In genomic region chr5:175752826-175753535, GRCh38 we compare ENCODE assay signal across 20 cellular contexts.
DNase-seq lines count a peak whose midpoint lies in the region; ATAC-seq and TF ChIP-seq lines count a peak whose summit lies in the region.
"Had no signal": no experiment of that assay in that cellular context is flagged by ENCODE, and none has a peak within 500 bp of the region (broad histone marks: within the 10 kb centered on the region; RNA-seq: fewer than 3 reads in every experiment).

No MANE protein-coding gene starts in this region.

- CTCF ChIA-PET in GM10248 (lab: Yijun Ruan, JAX) = interaction anchor here (1.1 kb wide), 1 partner anchor 24 kb away, joined by 4 read pairs; no protein-coding TSS in a partner anchor

- POLR2A ChIA-PET in GM10248 (lab: Yijun Ruan, JAX) = no interaction called here

- no peak overlapping the region for H3K27ac ChIP-seq in coronary artery
- H3K27ac ChIP-seq: HL-60, sigmoid colon, thyroid gland had no signal

- peak; percentile 19 for DNase-seq in activated CD8-positive, alpha-beta memory T cell treated with anti-CD3 and anti-CD28 coated beads for 24 hours
- no peak for DNase-seq in activated CD8-positive, alpha-beta memory T cell treated with anti-CD3 and anti-CD28 coated beads, Interleukin-2, amount 50 U/mL, for 4 hours
- DNase-seq in NCI-H1694 treated with DMSO at 0.1 percent for 48 hours (lab: John Stamatoyannopoulos, UW) (peak; percentile 79), coronary artery (ENCODE audit: low spot score) (peak; percentile 60), ureter (ENCODE audit: low spot score) (peak; percentile 20), GM10248 (ENCODE audit: extremely low spot score) (no peak), DMS114 treated with DMSO at 0.1 percent for 48 hours (lab: John Stamatoyannopoulos, UW; ENCODE audit: unreplicated experiment) (no peak)
- DNase-seq: activated CD4-positive, alpha-beta T cell treated with anti-CD3 and anti-CD28 coated beads for 4 hours; activated naive CD4-positive, alpha-beta T cell treated with anti-CD3 and anti-CD28 coated beads, Interleukin-2, amount 50 U/mL, for 16 hours; anterior cingulate cortex; BE2C; mammary epithelial cell; NCI-H1105 treated with DMSO at 0.1 percent for 48 hours; NCI-H524 treated with DMSO at 0.1 percent for 48 hours; sigmoid colon; stimulated activated naive CD8-positive, alpha-beta T cell treated with anti-CD3 and anti-CD28 coated beads, Interleukin-15, amount 100 ng/mL, for 72 hours; thyroid gland had no signal

- no peak for TF ChIP-seq CTCF in coronary artery (IDR thresholded peaks at IDR 0.05)
- no peak for TF ChIP-seq CTCF in GM10248 (IDR thresholded peaks at IDR 0.05; ENCODE audit: control extremely low read depth, extremely low read depth, low read depth, missing control alignments)

- no peak overlapping the region for H3K4me3 ChIP-seq in coronary artery
- H3K4me3 ChIP-seq: HAP-1, sigmoid colon, thyroid gland had no signal

- ATAC-seq in GM21360 (IDR thresholded peaks at IDR 0.05; ENCODE audit: unreplicated experiment) = no peak
- ATAC-seq: stimulated activated naive CD8-positive, alpha-beta T cell treated with anti-CD3 and anti-CD28 coated beads, Interleukin-15, amount 100 ng/mL, for 72 hours had no signal

Comparison
In these comparisons a context has a peak if more than half of its experiments do, and no peak if none do; other contexts are left out.
1. DNase-seq: peak in activated CD8-positive, alpha-beta memory T cell treated with anti-CD3 and anti-CD28 coated beads for 24 hours (single experiment), NCI-H1694 treated with DMSO at 0.1 percent for 48 hours (single experiment), coronary artery (single experiment) and ureter (single experiment); none in activated CD8-positive, alpha-beta memory T cell treated with anti-CD3 and anti-CD28 coated beads, Interleukin-2, amount 50 U/mL, for 4 hours (single experiment), GM10248 (single experiment) and DMS114 treated with DMSO at 0.1 percent for 48 hours (single experiment).